Comparison of ENCODE assay signal across 2 cellular contexts in the genomic region with DNA sequence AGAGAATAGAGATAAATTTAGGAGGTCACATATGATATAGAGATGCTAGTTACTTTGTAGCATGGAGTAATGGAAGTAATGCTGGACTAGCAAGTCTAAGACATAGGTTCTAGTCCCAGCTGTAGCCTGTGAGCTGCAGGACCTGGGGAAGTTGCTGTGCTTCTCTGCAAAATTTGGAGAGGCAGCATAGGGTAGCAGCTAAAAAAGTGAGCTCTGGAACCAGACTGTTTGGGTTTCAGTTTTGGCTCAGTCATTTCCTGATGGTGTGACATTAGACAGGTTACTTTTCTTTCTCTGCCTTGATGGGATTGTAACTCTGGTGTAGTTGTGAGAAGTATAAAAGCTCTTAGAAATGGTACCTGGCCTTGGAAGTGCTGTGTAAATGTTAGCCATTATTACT.
TF ChIP-seq lines count a peak whose summit lies in the region.

No MANE protein-coding gene starts in this region.

TF ChIP-seq in SK-N-SH, 30 proteins besides CTCF, POLR2A, EP300 and RAD21 (continued from another document):
- TF ChIP-seq, protein P1, sequence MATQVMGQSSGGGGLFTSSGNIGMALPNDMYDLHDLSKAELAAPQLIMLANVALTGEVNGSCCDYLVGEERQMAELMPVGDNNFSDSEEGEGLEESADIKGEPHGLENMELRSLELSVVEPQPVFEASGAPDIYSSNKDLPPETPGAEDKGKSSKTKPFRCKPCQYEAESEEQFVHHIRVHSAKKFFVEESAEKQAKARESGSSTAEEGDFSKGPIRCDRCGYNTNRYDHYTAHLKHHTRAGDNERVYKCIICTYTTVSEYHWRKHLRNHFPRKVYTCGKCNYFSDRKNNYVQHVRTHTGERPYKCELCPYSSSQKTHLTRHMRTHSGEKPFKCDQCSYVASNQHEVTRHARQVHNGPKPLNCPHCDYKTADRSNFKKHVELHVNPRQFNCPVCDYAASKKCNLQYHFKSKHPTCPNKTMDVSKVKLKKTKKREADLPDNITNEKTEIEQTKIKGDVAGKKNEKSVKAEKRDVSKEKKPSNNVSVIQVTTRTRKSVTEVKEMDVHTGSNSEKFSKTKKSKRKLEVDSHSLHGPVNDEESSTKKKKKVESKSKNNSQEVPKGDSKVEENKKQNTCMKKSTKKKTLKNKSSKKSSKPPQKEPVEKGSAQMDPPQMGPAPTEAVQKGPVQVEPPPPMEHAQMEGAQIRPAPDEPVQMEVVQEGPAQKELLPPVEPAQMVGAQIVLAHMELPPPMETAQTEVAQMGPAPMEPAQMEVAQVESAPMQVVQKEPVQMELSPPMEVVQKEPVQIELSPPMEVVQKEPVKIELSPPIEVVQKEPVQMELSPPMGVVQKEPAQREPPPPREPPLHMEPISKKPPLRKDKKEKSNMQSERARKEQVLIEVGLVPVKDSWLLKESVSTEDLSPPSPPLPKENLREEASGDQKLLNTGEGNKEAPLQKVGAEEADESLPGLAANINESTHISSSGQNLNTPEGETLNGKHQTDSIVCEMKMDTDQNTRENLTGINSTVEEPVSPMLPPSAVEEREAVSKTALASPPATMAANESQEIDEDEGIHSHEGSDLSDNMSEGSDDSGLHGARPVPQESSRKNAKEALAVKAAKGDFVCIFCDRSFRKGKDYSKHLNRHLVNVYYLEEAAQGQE (IDR thresholded peaks at IDR 0.05; ENCODE audit: low read depth, low read length), result no peak
- TF ChIP-seq, protein P2, sequence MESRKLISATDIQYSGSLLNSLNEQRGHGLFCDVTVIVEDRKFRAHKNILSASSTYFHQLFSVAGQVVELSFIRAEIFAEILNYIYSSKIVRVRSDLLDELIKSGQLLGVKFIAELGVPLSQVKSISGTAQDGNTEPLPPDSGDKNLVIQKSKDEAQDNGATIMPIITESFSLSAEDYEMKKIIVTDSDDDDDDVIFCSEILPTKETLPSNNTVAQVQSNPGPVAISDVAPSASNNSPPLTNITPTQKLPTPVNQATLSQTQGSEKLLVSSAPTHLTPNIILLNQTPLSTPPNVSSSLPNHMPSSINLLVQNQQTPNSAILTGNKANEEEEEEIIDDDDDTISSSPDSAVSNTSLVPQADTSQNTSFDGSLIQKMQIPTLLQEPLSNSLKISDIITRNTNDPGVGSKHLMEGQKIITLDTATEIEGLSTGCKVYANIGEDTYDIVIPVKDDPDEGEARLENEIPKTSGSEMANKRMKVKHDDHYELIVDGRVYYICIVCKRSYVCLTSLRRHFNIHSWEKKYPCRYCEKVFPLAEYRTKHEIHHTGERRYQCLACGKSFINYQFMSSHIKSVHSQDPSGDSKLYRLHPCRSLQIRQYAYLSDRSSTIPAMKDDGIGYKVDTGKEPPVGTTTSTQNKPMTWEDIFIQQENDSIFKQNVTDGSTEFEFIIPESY (IDR thresholded peaks at IDR 0.05; ENCODE audit: borderline replicate concordance, low read depth), result no peak
- TF ChIP-seq, protein P3, sequence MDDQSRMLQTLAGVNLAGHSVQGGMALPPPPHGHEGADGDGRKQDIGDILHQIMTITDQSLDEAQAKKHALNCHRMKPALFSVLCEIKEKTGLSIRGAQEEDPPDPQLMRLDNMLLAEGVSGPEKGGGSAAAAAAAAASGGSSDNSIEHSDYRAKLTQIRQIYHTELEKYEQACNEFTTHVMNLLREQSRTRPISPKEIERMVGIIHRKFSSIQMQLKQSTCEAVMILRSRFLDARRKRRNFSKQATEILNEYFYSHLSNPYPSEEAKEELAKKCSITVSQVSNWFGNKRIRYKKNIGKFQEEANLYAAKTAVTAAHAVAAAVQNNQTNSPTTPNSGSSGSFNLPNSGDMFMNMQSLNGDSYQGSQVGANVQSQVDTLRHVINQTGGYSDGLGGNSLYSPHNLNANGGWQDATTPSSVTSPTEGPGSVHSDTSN (IDR thresholded peaks at IDR 0.05), result no peak
TF ChIP-seq in SK-N-SH: peak in this region for 0.

TF ChIP-seq in SK-N-SH treated with all-trans-retinoic acid at 6 μM for 48 hours, 23 proteins besides CTCF, POLR2A, EP300 and RAD21 (continued from another document):
- TF ChIP-seq, protein P4, sequence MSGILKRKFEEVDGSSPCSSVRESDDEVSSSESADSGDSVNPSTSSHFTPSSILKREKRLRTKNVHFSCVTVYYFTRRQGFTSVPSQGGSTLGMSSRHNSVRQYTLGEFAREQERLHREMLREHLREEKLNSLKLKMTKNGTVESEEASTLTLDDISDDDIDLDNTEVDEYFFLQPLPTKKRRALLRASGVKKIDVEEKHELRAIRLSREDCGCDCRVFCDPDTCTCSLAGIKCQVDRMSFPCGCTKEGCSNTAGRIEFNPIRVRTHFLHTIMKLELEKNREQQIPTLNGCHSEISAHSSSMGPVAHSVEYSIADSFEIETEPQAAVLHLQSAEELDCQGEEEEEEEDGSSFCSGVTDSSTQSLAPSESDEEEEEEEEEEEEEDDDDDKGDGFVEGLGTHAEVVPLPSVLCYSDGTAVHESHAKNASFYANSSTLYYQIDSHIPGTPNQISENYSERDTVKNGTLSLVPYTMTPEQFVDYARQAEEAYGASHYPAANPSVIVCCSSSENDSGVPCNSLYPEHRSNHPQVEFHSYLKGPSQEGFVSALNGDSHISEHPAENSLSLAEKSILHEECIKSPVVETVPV (CRISPR knock-in tag; IDR thresholded peaks at IDR 0.05), result no peak
- TF ChIP-seq ZNF8 (CRISPR knock-in tag; IDR thresholded peaks at IDR 0.05), result no peak
- no peak for TF ChIP-seq PPARA (CRISPR knock-in tag; IDR thresholded peaks at IDR 0.05; ENCODE audit: borderline replicate concordance)
- no peak for TF ChIP-seq TOX (CRISPR knock-in tag; IDR thresholded peaks at IDR 0.05; ENCODE audit: borderline replicate concordance)
- no peak for TF ChIP-seq ZNF70 (CRISPR knock-in tag; IDR thresholded peaks at IDR 0.05)
- no peak for TF ChIP-seq OSR1 (CRISPR knock-in tag; IDR thresholded peaks at IDR 0.05)
